Comparison of ENCODE assay signal across 8 cellular contexts in the genomic region with DNA sequence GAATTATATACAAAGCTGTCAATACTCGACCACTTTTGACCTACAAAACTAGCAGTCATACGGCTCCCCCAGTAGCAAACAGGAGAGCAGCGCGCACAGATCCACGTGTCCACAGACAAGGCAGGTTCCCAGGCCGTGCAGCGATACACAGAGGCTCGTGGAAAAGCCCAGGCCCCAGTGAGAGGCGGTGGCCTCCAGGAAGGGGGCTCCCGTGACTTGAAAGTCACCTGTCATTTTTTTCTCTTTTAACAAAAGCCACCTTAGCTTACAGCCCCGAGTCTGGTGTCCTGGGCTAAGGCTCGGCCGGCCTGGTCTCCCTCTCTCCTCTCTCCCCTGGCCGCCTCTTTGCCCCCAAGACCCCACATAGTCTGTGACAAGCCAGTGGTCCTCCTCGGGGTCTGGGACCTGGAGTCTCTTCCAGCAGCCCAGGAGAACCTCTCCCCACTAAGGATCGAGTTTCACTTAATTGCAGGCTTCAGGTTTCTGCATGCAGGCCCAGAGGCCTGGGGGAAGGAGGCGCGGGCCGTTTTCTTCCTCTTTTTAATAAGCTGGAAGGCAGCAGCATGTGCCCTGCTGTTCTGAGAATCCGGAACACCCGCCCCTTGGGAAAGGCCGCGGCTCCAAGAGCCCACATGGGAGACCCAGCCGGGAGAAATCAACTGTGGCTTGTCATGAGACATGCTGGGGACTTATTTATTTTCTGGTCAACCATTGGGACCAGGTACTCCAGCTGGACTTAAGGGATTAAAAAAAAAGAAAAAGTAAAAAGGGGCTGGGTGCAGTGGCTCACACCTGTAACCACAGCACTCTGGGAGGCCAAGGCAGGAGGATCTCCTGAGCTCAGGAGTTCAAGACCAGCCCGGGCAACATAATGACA. TPM values are rescaled to one million over a fixed set of nuclear protein-coding genes. Genes with fewer than 3 reads are reported as not detected.
DNase-seq lines count a peak whose midpoint lies in the region; ATAC-seq and TF ChIP-seq lines count a peak whose summit lies in the region.

No MANE protein-coding gene starts in this region.

- H3K18ac ChIP-seq in H9 (ENCODE audit: insufficient read length, low read depth, low read length): no peak overlapping the region

- H3K4me3 Mint-ChIP-seq in H9: peak overlapping the region in 1 of 2 experiments; percentile 56; a peak in 2 of 5 replicates

- no peak overlapping the region for H4K5ac ChIP-seq in H9 (ENCODE audit: insufficient read length, low read depth, low read length)

- H2BK5ac ChIP-seq in H9 (ENCODE audit: insufficient read length, low read length): no peak overlapping the region

- no peak overlapping the region for H3T11ph ChIP-seq in H9 (ENCODE audit: low read length)

- no peaks in the 10 kb centered on the region for H3K27me3 Mint-ChIP-seq in H9 (ENCODE audit: low read depth)

- no peak overlapping the region for H3K23ac ChIP-seq in H9 (ENCODE audit: insufficient read length, low read depth, low read length)

- TF ChIP-seq CTCF in H9 (conservative IDR thresholded peaks at IDR 0.05) (no peak), vagina (IDR thresholded peaks at IDR 0.05) (no peak)

- DNase-seq in H9 (peak; percentile 83), NCI-H345 treated with DMSO at 0.1 percent for 48 hours (lab: John Stamatoyannopoulos, UW; ENCODE audit: unreplicated experiment) (peak; percentile 24), caudate nucleus (lab: John Stamatoyannopoulos, UW) (peak in 20 of 61 donors; percentile 9 to 45 (median 24)), lung microvascular endothelial cell (ENCODE audit: low read depth in 2 of 2) (peak; percentile 31 to 45), vagina (ENCODE audit: extremely low spot score in 2 of 2) (no peak), activated gamma-delta T cell treated with Interleukin-2 at 50 U/mL for 16 hours (no peak), GM03348 (ENCODE audit: low spot score) (no peak)

- no peak overlapping the region for H2BK120ac ChIP-seq in H9 (ENCODE audit: low read depth, low read length, poor library complexity, severe bottlenecking)

- no peak overlapping the region for H4K8ac ChIP-seq in H9 (replicated peaks; ENCODE audit: insufficient read length, low read depth, low read length)

- H3K23me2 ChIP-seq in H9 (ENCODE audit: insufficient read length, low read depth, low read length, poor library complexity, severe bottlenecking): no peaks in the 10 kb centered on the region

- H2AFZ ChIP-seq in H9 (ENCODE audit: low read length): no peak overlapping the region

- no CpG with 5 or more reads among the region's 25 CpGs for WGBS in H9 (ENCODE audit: extremely low coverage, insufficient read length, low lambda C conversion rate)

- H3K36me3 ChIP-seq in vagina: no peaks in the 10 kb centered on the region

- ATAC-seq in HG03159 (IDR thresholded peaks at IDR 0.05; ENCODE audit: unreplicated experiment): no peak

- no peak overlapping the region for H3K14ac ChIP-seq in H9 (ENCODE audit: insufficient read depth, low read length)

- H3K36me3 Mint-ChIP-seq in H9 (ENCODE audit: insufficient read depth in 1 of 3, low read depth in 3 of 3): peaks cover 7 to 17% (median 15%) of the 10 kb centered on the region in 3 experiments

- H3K9me3 Mint-ChIP-seq in H9: no peaks in the 10 kb centered on the region

- no peak overlapping the region for H3K9ac ChIP-seq in H9 (ENCODE audit: extremely low read depth, insufficient read length, low read length)

- no peak overlapping the region for H3K4me2 ChIP-seq in H9 (ENCODE audit: insufficient read depth, insufficient read length, low read length)

- H3K56ac ChIP-seq in H9 (ENCODE audit: insufficient read length, low read depth, low read length): no peak overlapping the region

- H3K27ac ChIP-seq in H9 (ENCODE audit: insufficient read length, low read depth, low read length) (no peak overlapping the region), caudate nucleus (ENCODE audit: low read depth, low read length) (peak overlapping the region; percentile 19), vagina (peak overlapping the region; percentile 78)

- peak overlapping the region; percentile 79 to 97 (median 92); a peak in 5 of 7 replicates for H3K27ac Mint-ChIP-seq in H9

- no peak overlapping the region for H2BK12ac ChIP-seq in H9 (ENCODE audit: insufficient read length, low read depth, low read length)

- H3K27me3 ChIP-seq in H9 (ENCODE audit: insufficient read depth, low read length) (no peaks in the 10 kb centered on the region), vagina (no peaks in the 10 kb centered on the region)

- H4K20me1 ChIP-seq in H9 (ENCODE audit: control insufficient read depth, insufficient read depth, insufficient read length): no peaks in the 10 kb centered on the region

- H3K4me1 ChIP-seq in H9 (ENCODE audit: insufficient read depth, low read length): peaks cover 4% of the 10 kb centered on the region; the same call in 1 of the 2 replicates
- H3K4me1 ChIP-seq in vagina: peaks cover 83% of the 10 kb centered on the region

- peaks cover 78% of the 10 kb centered on the region for H3K79me2 ChIP-seq in H9 (ENCODE audit: insufficient read depth, low read length)

- intact Hi-C loops in vagina (cut with DNase I): no loop called here

- no peak overlapping the region for H3K4ac ChIP-seq in H9 (ENCODE audit: low read depth, low read length)

- no peak overlapping the region for H2AK5ac ChIP-seq in H9 (ENCODE audit: insufficient read length, low read length)

- no peak for TF ChIP-seq POLR2A in vagina (IDR thresholded peaks at IDR 0.05)

- H3K9me3 ChIP-seq in H9 (ENCODE audit: control insufficient read depth, low read depth, low read length) (no peaks in the 10 kb centered on the region), vagina (no peaks in the 10 kb centered on the region)

- no peak overlapping the region for H3K4me3 ChIP-seq in vagina

- no peak overlapping the region for H2BK15ac ChIP-seq in H9 (ENCODE audit: low read depth, low read length)

- no peak overlapping the region for H4K91ac ChIP-seq in H9 (ENCODE audit: insufficient read length, low read depth, low read length)

- H3K79me1 ChIP-seq in H9 (ENCODE audit: insufficient read depth, low read depth, low read length, poor library complexity, severe bottlenecking): peaks cover 3% of the 10 kb centered on the region

- peaks cover 46 to 56% of the 10 kb centered on the region in 2 experiments for H3K4me1 Mint-ChIP-seq in H9

- no peak overlapping the region for H2BK20ac ChIP-seq in H9 (ENCODE audit: low read depth, low read length, poor library complexity, severe bottlenecking)

RNA-seq across cellular contexts. Expression of gene NCOR2, which starts 15.9 kb away (rescaled TPM):
- total RNA-seq in H9 (2021): 220 and 226 TPM in 2 replicates
- total RNA-seq in lung microvascular endothelial cell: 10.5 TPM in 2 replicates
- total RNA-seq in vagina: 120 TPM

Comparison
In these comparisons a context has a peak if more than half of its experiments do, and no peak if none do; other contexts are left out.
1. DNase-seq: peak in H9 (single experiment), NCI-H345 treated with DMSO at 0.1 percent for 48 hours (single experiment) and lung microvascular endothelial cell (2 of 2); none in vagina (0 of 2), activated gamma-delta T cell treated with Interleukin-2 at 50 U/mL for 16 hours (single experiment) and GM03348 (single experiment).
2. RNA of gene NCOR2, which starts 15.9 kb away (total RNA-seq): 220 to 226 TPM in H9 and 120 TPM in vagina (single experiment); 10.5 TPM in lung microvascular endothelial cell; every median in the first group is over 10 times any median in the second.